1 cellular context compared by ENCODE assay signal in genomic region chr1:230868736-230869385, GRCh38.
A peak's percentile ranks its signal among the peaks of the same experiment; 100 is the strongest.
TF ChIP-seq lines count a peak whose summit lies in the region.

No MANE protein-coding gene starts in this region.

TF ChIP-seq in HepG2, 621 proteins besides CTCF, POLR2A, EP300 and RAD21 (continued from another document):
- TF ChIP-seq ZNF687 (CRISPR knock-in tag; IDR thresholded peaks at IDR 0.05) (peak; percentile 90), PITX1 (CRISPR knock-in tag; IDR thresholded peaks at IDR 0.05) (0 out of 2 replicates have a peak, but pooled peaks have one; percentile 50), FOXP4 (CRISPR knock-in tag; IDR thresholded peaks at IDR 0.05) (no peak), ZNF772 (CRISPR knock-in tag; IDR thresholded peaks at IDR 0.05) (no peak), UBTF (CRISPR knock-in tag; IDR thresholded peaks at IDR 0.05) (peak; percentile 68), HDAC1 (CRISPR knock-in tag; IDR thresholded peaks at IDR 0.05) (peak; percentile 57), ZBTB7A (CRISPR knock-in tag; IDR thresholded peaks at IDR 0.05) (peak; percentile 65), AGO2 (optimal IDR thresholded peaks at IDR 0.05; ENCODE audit: low read depth, low read length) (peak; percentile 80), ZNF256 (CRISPR knock-in tag; conservative IDR thresholded peaks at IDR 0.05) (0 out of 2 replicates have a peak, but pooled peaks have one; percentile 50), HOXA5 (CRISPR knock-in tag; IDR thresholded peaks at IDR 0.05) (0 out of 2 replicates have a peak, but pooled peaks have one; percentile 29), ZSCAN30 (CRISPR knock-in tag; IDR thresholded peaks at IDR 0.05) (no peak), ZNF777 (CRISPR knock-in tag; IDR thresholded peaks at IDR 0.05) (peak; percentile 68), ZNF253 (CRISPR knock-in tag; IDR thresholded peaks at IDR 0.05; ENCODE audit: borderline replicate concordance) (peak; percentile 55; the same call in 1 of the 2 replicates), ZXDC (CRISPR knock-in tag; IDR thresholded peaks at IDR 0.05) (no peak), ZC3H4 (CRISPR knock-in tag; IDR thresholded peaks at IDR 0.05; ENCODE audit: borderline replicate concordance) (peak; percentile 23; the same call in 1 of the 2 replicates), ZNF607 (CRISPR knock-in tag; IDR thresholded peaks at IDR 0.05; ENCODE audit: borderline replicate concordance) (peak; percentile 87), NFKBIZ (CRISPR knock-in tag; IDR thresholded peaks at IDR 0.05) (no peak), SRSF9 (IDR thresholded peaks at IDR 0.05; ENCODE audit: borderline replicate concordance, insufficient read depth, low read depth, low read length, poor library complexity, severe bottlenecking) (no peak), ISL2 (CRISPR knock-in tag; IDR thresholded peaks at IDR 0.05) (peak; percentile 41; the same call in 1 of the 2 replicates), ZNF546 (CRISPR knock-in tag; conservative IDR thresholded peaks at IDR 0.05) (peak; percentile 63), MNT (IDR thresholded peaks at IDR 0.05) (peak; percentile 24; the same call in 1 of the 2 replicates), ZMYM4 (CRISPR knock-in tag; IDR thresholded peaks at IDR 0.05) (peak; percentile 32; the same call in 1 of the 2 replicates), PCBP2 (optimal IDR thresholded peaks at IDR 0.05; ENCODE audit: low read depth, low read length, poor library complexity, severe bottlenecking) (no peak), ZNF430 (CRISPR knock-in tag; IDR thresholded peaks at IDR 0.05) (peak; percentile 80; the same call in 1 of the 2 replicates), ZNF737 (CRISPR knock-in tag; IDR thresholded peaks at IDR 0.05; ENCODE audit: borderline replicate concordance) (no peak), ZBTB14 (CRISPR knock-in tag; IDR thresholded peaks at IDR 0.05) (peak; percentile 3; the same call in 1 of the 2 replicates), PPARG (CRISPR knock-in tag; conservative IDR thresholded peaks at IDR 0.05) (no peak), NFYB (CRISPR knock-in tag; IDR thresholded peaks at IDR 0.05) (no peak), KDM2A (CRISPR knock-in tag; IDR thresholded peaks at IDR 0.05; ENCODE audit: borderline replicate concordance, low read depth) (peak; percentile 56; the same call in 1 of the 2 replicates), ZSCAN12 (CRISPR knock-in tag; IDR thresholded peaks at IDR 0.05) (no peak), EED (CRISPR knock-in tag; IDR thresholded peaks at IDR 0.05) (peak; percentile 33; the same call in 1 of the 2 replicates), ZNF574 (CRISPR knock-in tag; IDR thresholded peaks at IDR 0.05) (peak; percentile 50; the same call in 1 of the 2 replicates), PAF1 (CRISPR knock-in tag; IDR thresholded peaks at IDR 0.05) (no peak), HIVEP1 (CRISPR knock-in tag; IDR thresholded peaks at IDR 0.05) (0 out of 2 replicates have a peak, but pooled peaks have one; percentile 40), ZBTB38 (CRISPR knock-in tag; IDR thresholded peaks at IDR 0.05) (0 out of 2 replicates have a peak, but pooled peaks have one; percentile 21)
- TF ChIP-seq, protein P1, sequence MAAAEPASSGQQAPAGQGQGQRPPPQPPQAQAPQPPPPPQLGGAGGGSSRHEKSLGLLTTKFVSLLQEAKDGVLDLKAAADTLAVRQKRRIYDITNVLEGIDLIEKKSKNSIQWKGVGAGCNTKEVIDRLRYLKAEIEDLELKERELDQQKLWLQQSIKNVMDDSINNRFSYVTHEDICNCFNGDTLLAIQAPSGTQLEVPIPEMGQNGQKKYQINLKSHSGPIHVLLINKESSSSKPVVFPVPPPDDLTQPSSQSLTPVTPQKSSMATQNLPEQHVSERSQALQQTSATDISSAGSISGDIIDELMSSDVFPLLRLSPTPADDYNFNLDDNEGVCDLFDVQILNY (CRISPR knock-in tag; conservative IDR thresholded peaks at IDR 0.05), result no peak
